In genomic region chr11:6234314-6235031, GRCh38 we compare ENCODE assay signal across 8 cellular contexts. TPM values are rescaled to one million over a fixed set of nuclear protein-coding genes. Genes with fewer than 3 reads are reported as not detected.
A peak's percentile ranks its signal among the peaks of the same experiment; 100 is the strongest.
DNase-seq lines count a peak whose midpoint lies in the region; ATAC-seq and TF ChIP-seq lines count a peak whose summit lies in the region.

TSS of gene FHIP1B (minus strand) at chr11:6234636. CDS start at chr11:6224516, 10,120 bp downstream.

- peaks cover 52% of the 10 kb centered on the region for H3K4me1 Mint-ChIP-seq in activated naive CD4-positive, alpha-beta T cell treated with anti-CD3 and anti-CD28 coated beads, Interleukin-2, amount 50 U/mL, for 24 hours

- peak; percentile 100 for DNase-seq in GM04504 (ENCODE audit: low read depth)
- peak; percentile 99 for DNase-seq in NCI-H1048 (lab: John Stamatoyannopoulos, UW)
- peak; percentile 99 for DNase-seq in globus pallidus (ENCODE audit: low spot score)
- DNase-seq in nucleus accumbens (lab: John Stamatoyannopoulos, UW), result peak; percentile 81 to 100 (median 100)

- H3K36me3 Mint-ChIP-seq in activated naive CD4-positive, alpha-beta T cell treated with anti-CD3 and anti-CD28 coated beads, Interleukin-2, amount 50 U/mL, for 24 hours, result no peaks in the 10 kb centered on the region

- peak; percentile 94 for ATAC-seq in HG02571 (IDR thresholded peaks at IDR 0.05; ENCODE audit: unreplicated experiment)
- ATAC-seq in SK-N-SH treated with all-trans-retinoic acid at 6 μM for 48 hours, result peak; percentile 95

- H3K4me3 Mint-ChIP-seq in activated naive CD4-positive, alpha-beta T cell treated with anti-CD3 and anti-CD28 coated beads, Interleukin-2, amount 50 U/mL, for 24 hours, result peak within 1 kb of the TSS; percentile 99

- peak within 1 kb of the TSS; percentile 98 for H3K27ac Mint-ChIP-seq in activated naive CD4-positive, alpha-beta T cell treated with anti-CD3 and anti-CD28 coated beads, Interleukin-2, amount 50 U/mL, for 24 hours

- no peaks in the 10 kb centered on the region for H3K27me3 Mint-ChIP-seq in activated naive CD4-positive, alpha-beta T cell treated with anti-CD3 and anti-CD28 coated beads, Interleukin-2, amount 50 U/mL, for 24 hours

- no peaks in the 10 kb centered on the region for H3K9me3 Mint-ChIP-seq in activated naive CD4-positive, alpha-beta T cell treated with anti-CD3 and anti-CD28 coated beads, Interleukin-2, amount 50 U/mL, for 24 hours

- H3K27ac ChIP-seq in temporal lobe (ENCODE audit: low read depth, low read length), result no peak within 1 kb of the TSS

TF ChIP-seq in SK-N-SH treated with all-trans-retinoic acid at 6 μM for 48 hours, 23 proteins besides CTCF, POLR2A, EP300 and RAD21:
- no peak for TF ChIP-seq ZC3H10 (CRISPR knock-in tag; IDR thresholded peaks at IDR 0.05)
- no peak for TF ChIP-seq ZNF70 (CRISPR knock-in tag; IDR thresholded peaks at IDR 0.05)
- TF ChIP-seq TSHZ2 (CRISPR knock-in tag; IDR thresholded peaks at IDR 0.05), result no peak
- no peak for TF ChIP-seq POU6F1 (CRISPR knock-in tag; IDR thresholded peaks at IDR 0.05; ENCODE audit: borderline replicate concordance, low read depth)
- no peak for TF ChIP-seq RARB (CRISPR knock-in tag; IDR thresholded peaks at IDR 0.05)
- TF ChIP-seq CREB5 (CRISPR knock-in tag; IDR thresholded peaks at IDR 0.05; ENCODE audit: low read depth), result no peak
- no peak for TF ChIP-seq ZNF565 (CRISPR knock-in tag; conservative IDR thresholded peaks at IDR 0.05; ENCODE audit: low read depth)
- TF ChIP-seq TOX (CRISPR knock-in tag; IDR thresholded peaks at IDR 0.05; ENCODE audit: borderline replicate concordance), result no peak
- no peak for TF ChIP-seq PPARA (CRISPR knock-in tag; IDR thresholded peaks at IDR 0.05; ENCODE audit: borderline replicate concordance)
- no peak for TF ChIP-seq ZNF8 (CRISPR knock-in tag; IDR thresholded peaks at IDR 0.05)
- TF ChIP-seq OSR1 (CRISPR knock-in tag; IDR thresholded peaks at IDR 0.05), result no peak
- TF ChIP-seq CSRNP3 (CRISPR knock-in tag; IDR thresholded peaks at IDR 0.05), result no peak
- no peak for TF ChIP-seq BACH2 (CRISPR knock-in tag; IDR thresholded peaks at IDR 0.05; ENCODE audit: borderline replicate concordance)
- TF ChIP-seq SNAI2 (CRISPR knock-in tag; IDR thresholded peaks at IDR 0.05), result no peak
- TF ChIP-seq ZFP3 (CRISPR knock-in tag; IDR thresholded peaks at IDR 0.05), result no peak
- TF ChIP-seq ISL1 (CRISPR knock-in tag; IDR thresholded peaks at IDR 0.05), result no peak
TF ChIP-seq in SK-N-SH treated with all-trans-retinoic acid at 6 μM for 48 hours: peak in this region for 0.

RNA-seq across cellular contexts. Expression of gene FHIP1B, which starts in this region (rescaled TPM):
- 16.2 TPM for total RNA-seq in temporal lobe
